In genomic region chr16:27169511-27170071, GRCh38 we compare ENCODE assay signal across 1 cellular context.
TF ChIP-seq lines count a peak whose summit lies in the region.

No MANE protein-coding gene starts in this region.

TF ChIP-seq in HCT116, 20 proteins besides CTCF, POLR2A, EP300 and RAD21 (continued from another document):
- no peak for TF ChIP-seq ZBTB33 (IDR thresholded peaks at IDR 0.05; ENCODE audit: extremely low read depth, insufficient replicate concordance, low read length)
TF ChIP-seq in HCT116: peak in this region for 0.
